In genomic region chr3:69998759-69999158, GRCh38 we compare ENCODE assay signal across 15 cellular contexts. TPM values are rescaled to one million over a fixed set of nuclear protein-coding genes. Genes with fewer than 3 reads are reported as not detected.
A peak's percentile ranks its signal among the peaks of the same experiment; 100 is the strongest.
DNase-seq lines count a peak whose midpoint lies in the region; ATAC-seq and TF ChIP-seq lines count a peak whose summit lies in the region.
"Had no signal": no experiment of that assay in that cellular context is flagged by ENCODE, and none has a peak within 500 bp of the region (broad histone marks: within the 10 kb centered on the region; RNA-seq: fewer than 3 reads in every experiment).

No MANE protein-coding gene starts in this region.

- H3K4me3 ChIP-seq in mesodermal cell (ENCODE audit: extremely low read depth, insufficient read depth, low read length, poor library complexity, severe bottlenecking) (no peak overlapping the region), tibial artery (peak overlapping the region; percentile 25 to 38)

- peak overlapping the region; percentile 98 for H3K27ac ChIP-seq in caudate nucleus (ENCODE audit: low read depth, low read length)
- H3K27ac ChIP-seq in mesodermal cell (ENCODE audit: low read depth, low read length, severe bottlenecking): peak overlapping the region; percentile 47
- peak overlapping the region; percentile 69 to 80 for H3K27ac ChIP-seq in tibial artery
- H3K27ac ChIP-seq: 22Rv1 had no signal

- peaks cover 0 to 2% of the 10 kb centered on the region in 2 donors for H3K9me3 Mint-ChIP-seq in natural killer cell

- TF ChIP-seq CTCF in tibial artery (IDR thresholded peaks at IDR 0.05) (no peak), natural killer cell (IDR thresholded peaks at IDR 0.05) (no peak)

- DNase-seq in DMS 273 (lab: John Stamatoyannopoulos, UW; ENCODE audit: unreplicated experiment): peak; percentile 30
- no peak for DNase-seq in DMS 273 treated with DMSO at 0.1 percent for 48 hours (lab: John Stamatoyannopoulos, UW)
- peak in 23 of 61 donors; percentile 2 to 54 (median 12) for DNase-seq in caudate nucleus (lab: John Stamatoyannopoulos, UW)
- no peak for DNase-seq in tibial artery
- no peak for DNase-seq in erythroblast (lab: John Stamatoyannopoulos, UW)
- no peak for DNase-seq in natural killer cell
- DNase-seq: activated T-cell treated with anti-CD3 and anti-CD28 coated beads, Interleukin-2, amount 50 U/mL, for 4 hours; KBM-7; kidney; NCI-H524; stimulated activated naive CD4-positive, alpha-beta T cell had no signal

- H3K9me3 ChIP-seq in mesodermal cell (ENCODE audit: control insufficient read depth, low read length) (no peaks in the 10 kb centered on the region), tibial artery (no peaks in the 10 kb centered on the region)

- no peaks in the 10 kb centered on the region for H3K36me3 ChIP-seq in mesodermal cell (ENCODE audit: control insufficient read depth, insufficient read depth, low read length)
- no peaks in the 10 kb centered on the region for H3K36me3 ChIP-seq in tibial artery

- no peak overlapping the region for H3K27ac Mint-ChIP-seq in natural killer cell

- no peaks in the 10 kb centered on the region for H3K27me3 Mint-ChIP-seq in natural killer cell (ENCODE audit: low read depth in 2 of 2)

- no peak for TF ChIP-seq POLR2A in erythroblast (IDR thresholded peaks at IDR 0.05; ENCODE audit: low read length)

- H3K27me3 ChIP-seq in tibial artery: no peaks in the 10 kb centered on the region

- intact Hi-C loops in tibial artery (cut with DNase I; ENCODE audit: low total_unique reads): no loop called here
- intact Hi-C loops in natural killer cell (cut with micrococcal nuclease): no loop called here

- H3K4me3 Mint-ChIP-seq in natural killer cell: no peak overlapping the region
- H3K4me3 Mint-ChIP-seq: activated T-cell treated with anti-CD3 and anti-CD28 coated beads, Interleukin-2, amount 50 U/mL, for 4 hours had no signal

- ATAC-seq in GM21737 (IDR thresholded peaks at IDR 0.05; ENCODE audit: unreplicated experiment): no peak
- ATAC-seq in natural killer cell: no peak
- ATAC-seq: activated T-cell treated with anti-CD3 and anti-CD28 coated beads, Interleukin-2, amount 50 U/mL, for 4 hours had no signal

- no peaks in the 10 kb centered on the region for H3K4me1 Mint-ChIP-seq in natural killer cell

- WGBS in mesodermal cell (ENCODE audit: insufficient coverage in 2 of 2), 2 experiments: 50 to 67% methylated on average over 3 of the region's 3 CpGs

- peaks cover 7% of the 10 kb centered on the region for H3K4me1 ChIP-seq in mesodermal cell (ENCODE audit: control insufficient read depth, insufficient read depth, low read length, poor library complexity, severe bottlenecking)
- peaks cover 0 to 24% (median 13%) of the 10 kb centered on the region in 4 donors for H3K4me1 ChIP-seq in tibial artery

- H3K36me3 Mint-ChIP-seq in natural killer cell: no peaks in the 10 kb centered on the region

RNA-seq across cellular contexts. Expression of gene SAMMSON, which starts 0.8 kb away (rescaled TPM):
- polyA plus RNA-seq in mesodermal cell (2013, experiment 1 of 2): not detected
- polyA plus RNA-seq in mesodermal cell (2013, experiment 2 of 2): not detected
- not detected for total RNA-seq in natural killer cell
- total RNA-seq: activated T-cell treated with anti-CD3 and anti-CD28 coated beads, Interleukin-2, amount 50 U/mL, for 4 hours; T-helper 1 cell treated with Interleukin-12 subunit alpha and Interleukin-12 subunit beta and Interleukin-4 antibody, amounts not matched to agents 30 ng/mL and 1 ng/mL, for 36 hours had no signal

Comparison
In these comparisons a context has a peak if more than half of its experiments do, and no peak if none do; other contexts are left out.
1. H3K27ac ChIP-seq: peak in every context shown above with its lines; median percentile 98 in caudate nucleus; 74 in tibial artery; 47 in mesodermal cell.